ENCODE assay signal across 10 cellular contexts in genomic region chr2:5693288-5694015, GRCh38. TPM values are rescaled to one million over a fixed set of nuclear protein-coding genes. Genes with fewer than 3 reads are reported as not detected.
DNase-seq lines count a peak whose midpoint lies in the region; ATAC-seq and TF ChIP-seq lines count a peak whose summit lies in the region.
"Had no signal": no experiment of that assay in that cellular context is flagged by ENCODE, and none has a peak within 500 bp of the region (broad histone marks: within the 10 kb centered on the region; RNA-seq: fewer than 3 reads in every experiment).

No MANE protein-coding gene starts in this region.

- H3K27me3 Mint-ChIP-seq in chondrocyte (ENCODE audit: low read depth) = no peaks in the 10 kb centered on the region
- peaks cover 14% of the 10 kb centered on the region for H3K27me3 Mint-ChIP-seq in neural progenitor cell (ENCODE audit: insufficient read depth, low read depth)

- peaks cover 15% of the 10 kb centered on the region for H3K4me1 ChIP-seq in neural progenitor cell

- H3K4me3 Mint-ChIP-seq in chondrocyte (ENCODE audit: unreplicated experiment) = peak overlapping the region; percentile 87
- peak overlapping the region; percentile 97 for H3K4me3 Mint-ChIP-seq in neural progenitor cell
- no peak overlapping the region for H3K4me3 Mint-ChIP-seq in stimulated activated effector memory CD8-positive, alpha-beta T cell treated with anti-CD3 and anti-CD28 coated beads, Interleukin-12 subunit alpha, Interleukin-12 subunit beta, amount 100 ng/mL, for 72 hours

- no peaks in the 10 kb centered on the region for H3K27me3 ChIP-seq in neural progenitor cell

- H3K27ac Mint-ChIP-seq in chondrocyte (ENCODE audit: unreplicated experiment) (peak overlapping the region; percentile 75), neural progenitor cell (peak overlapping the region; percentile 74)
- H3K27ac Mint-ChIP-seq in stimulated activated effector memory CD8-positive, alpha-beta T cell treated with anti-CD3 and anti-CD28 coated beads, Interleukin-12 subunit alpha, Interleukin-12 subunit beta, amount 100 ng/mL, for 72 hours = no peak overlapping the region

- peaks cover 60% of the 10 kb centered on the region for H4K20me1 ChIP-seq in neural progenitor cell (ENCODE audit: low read depth)

- no peak for ATAC-seq in stimulated activated effector memory CD8-positive, alpha-beta T cell treated with anti-CD3 and anti-CD28 coated beads, Interleukin-12 subunit alpha, Interleukin-12 subunit beta, amount 100 ng/mL, for 72 hours
- ATAC-seq in HG02759 (IDR thresholded peaks at IDR 0.05; ENCODE audit: unreplicated experiment) = no peak
- no peak for ATAC-seq in HG02763 (IDR thresholded peaks at IDR 0.05; ENCODE audit: unreplicated experiment)
- ATAC-seq: mucosa of descending colon had no signal

- H3K4me1 Mint-ChIP-seq in chondrocyte (ENCODE audit: low read depth) (peaks cover 47% of the 10 kb centered on the region), neural progenitor cell (peaks cover 22% of the 10 kb centered on the region)
- H3K4me1 Mint-ChIP-seq in stimulated activated effector memory CD8-positive, alpha-beta T cell treated with anti-CD3 and anti-CD28 coated beads, Interleukin-12 subunit alpha, Interleukin-12 subunit beta, amount 100 ng/mL, for 72 hours = no peaks in the 10 kb centered on the region

- H3K4me3 ChIP-seq in neural progenitor cell = peak overlapping the region; percentile 96
- H3K4me3 ChIP-seq: mucosa of descending colon had no signal

- peaks cover 30% of the 10 kb centered on the region for H3F3A ChIP-seq in neural progenitor cell (ENCODE audit: low read depth)

- H3K27ac ChIP-seq in neural progenitor cell = peak overlapping the region; percentile 82

- H3K36me3 ChIP-seq in neural progenitor cell = peaks cover 10% of the 10 kb centered on the region

- H3K4me2 ChIP-seq in neural progenitor cell = peak overlapping the region; percentile 96

- DNase-seq in DMS153 (lab: John Stamatoyannopoulos, UW) (peak; percentile 35), LHCN-M2 (ENCODE audit: low read depth) (peak; percentile 30), chondrocyte (ENCODE audit: low spot score) (no peak), neural progenitor cell (ENCODE audit: low spot score) (peak; percentile 61), 8988T (no peak)
- no peak for DNase-seq in stimulated activated effector memory CD8-positive, alpha-beta T cell treated with anti-CD3 and anti-CD28 coated beads, Interleukin-12 subunit alpha, Interleukin-12 subunit beta, amount 100 ng/mL, for 72 hours (ENCODE audit: low spot score in 2 of 2)

- TF ChIP-seq CTCF in chondrocyte (IDR thresholded peaks at IDR 0.05) (peak; percentile 30), neural progenitor cell (IDR thresholded peaks at IDR 0.05) (peak; percentile 7)

- H3K36me3 Mint-ChIP-seq in chondrocyte (ENCODE audit: low read depth) (no peaks in the 10 kb centered on the region), neural progenitor cell (peaks cover 26% of the 10 kb centered on the region)
- H3K36me3 Mint-ChIP-seq in stimulated activated effector memory CD8-positive, alpha-beta T cell treated with anti-CD3 and anti-CD28 coated beads, Interleukin-12 subunit alpha, Interleukin-12 subunit beta, amount 100 ng/mL, for 72 hours = no peaks in the 10 kb centered on the region

- no peaks in the 10 kb centered on the region for H3K9me3 ChIP-seq in neural progenitor cell (ENCODE audit: low read depth)
- H3K9me3 ChIP-seq: mucosa of descending colon had no signal

- H3K9ac ChIP-seq in neural progenitor cell = peak overlapping the region; percentile 78

- peaks cover 96% of the 10 kb centered on the region for H3K79me2 ChIP-seq in neural progenitor cell (ENCODE audit: low read depth)

- no peaks in the 10 kb centered on the region for H3K9me3 Mint-ChIP-seq in chondrocyte (ENCODE audit: low read depth)
- H3K9me3 Mint-ChIP-seq in neural progenitor cell = peaks cover 5% of the 10 kb centered on the region
- peaks cover 4% of the 10 kb centered on the region for H3K9me3 Mint-ChIP-seq in stimulated activated effector memory CD8-positive, alpha-beta T cell treated with anti-CD3 and anti-CD28 coated beads, Interleukin-12 subunit alpha, Interleukin-12 subunit beta, amount 100 ng/mL, for 72 hours

- no peak overlapping the region for H2AFZ ChIP-seq in neural progenitor cell (replicated peaks)

RNA-seq across cellular contexts. Expression of gene SOX11, which starts 1.3 kb away (rescaled TPM):
- total RNA-seq in LHCN-M2 (2014; rRNA removed) (7.4 and 12.1 TPM in 2 replicates), chondrocyte (31.6 to 46.6 TPM (median 32.1 TPM) in 3 replicates), neural progenitor cell (ENCODE audit: low replicate concordance) (176 and 178 TPM in 2 replicates)
- 6.3 TPM for polyA plus RNA-seq in LHCN-M2 (2012)
- total RNA-seq: bronchial epithelial cell had no signal

Comparison
In these comparisons a context has a peak if more than half of its experiments do, and no peak if none do; other contexts are left out.
1. DNase-seq: peak in DMS153 (single experiment), LHCN-M2 (single experiment) and neural progenitor cell (single experiment); none in chondrocyte (single experiment), stimulated activated effector memory CD8-positive, alpha-beta T cell treated with anti-CD3 and anti-CD28 coated beads, Interleukin-12 subunit alpha, Interleukin-12 subunit beta, amount 100 ng/mL, for 72 hours (0 of 2) and 8988T (single experiment).